In the genomic region with DNA sequence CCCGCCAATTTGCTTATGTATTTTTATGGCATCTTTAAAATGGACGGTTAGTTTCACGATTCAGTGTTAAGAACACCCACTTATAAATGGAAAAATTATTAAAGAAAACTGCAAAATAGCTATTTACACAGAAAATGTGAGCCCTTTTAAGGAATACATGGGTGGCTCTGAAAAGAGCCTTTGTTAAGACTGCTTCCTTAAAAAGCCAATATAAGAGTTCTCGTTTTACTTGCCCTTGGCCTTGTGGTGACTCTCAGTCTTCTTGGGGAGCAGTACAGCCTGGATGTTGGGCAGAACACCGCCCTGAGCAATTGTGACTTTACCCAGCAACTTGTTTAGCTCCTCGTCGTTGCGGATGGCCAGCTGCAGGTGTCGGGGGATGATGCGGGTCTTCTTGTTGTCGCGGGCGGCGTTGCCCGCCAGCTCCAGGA, we compare ENCODE assay signal across 8 cellular contexts.
DNase-seq lines count a peak whose midpoint lies in the region; ATAC-seq and TF ChIP-seq lines count a peak whose summit lies in the region.

No MANE protein-coding gene starts in this region.

- POLR2A ChIA-PET in RWPE1 (lab: Yijun Ruan, JAX; ENCODE audit: low non-redundant PET), result interaction anchor here (0.5 to 3.3 kb wide), 6 partner anchors 10 to 1616 kb away, joined by 3 to 23 read pairs (median 8); a partner anchor contains a TSS

- no peaks in the 10 kb centered on the region for H3K27me3 ChIP-seq in endodermal cell (ENCODE audit: control insufficient read depth, insufficient read depth, low read length, poor library complexity, severe bottlenecking)

- no peaks in the 10 kb centered on the region for H3K9me3 Mint-ChIP-seq in endodermal cell
- H3K9me3 Mint-ChIP-seq in nephron, result no peaks in the 10 kb centered on the region

- CTCF ChIA-PET in RWPE1 (lab: Yijun Ruan, JAX), result no interaction called here

- H3K27me3 Mint-ChIP-seq in endodermal cell (ENCODE audit: insufficient read depth) (no peaks in the 10 kb centered on the region), nephron (ENCODE audit: low read depth) (no peaks in the 10 kb centered on the region)

- H3K36me3 ChIP-seq in endodermal cell (ENCODE audit: control insufficient read depth, insufficient read depth, low read length), result no peaks in the 10 kb centered on the region

- peak overlapping the region; percentile 97 for H3K27ac ChIP-seq in RWPE1
- H3K27ac ChIP-seq in endodermal cell (ENCODE audit: low read depth, low read length), result peak overlapping the region; percentile 84

- DNase-seq in RWPE1 (ENCODE audit: low spot score), result no peak
- no peak for DNase-seq in endodermal cell
- DNase-seq in GOT3 (lab: John Stamatoyannopoulos, UW), result no peak
- DNase-seq in GM20000 (ENCODE audit: low spot score), result no peak

- H3K36me3 Mint-ChIP-seq in endodermal cell (ENCODE audit: low read depth), result no peaks in the 10 kb centered on the region
- H3K36me3 Mint-ChIP-seq in nephron (ENCODE audit: low read depth), result peaks cover 5% of the 10 kb centered on the region

- 0% methylated on average over 2 to 15 of the region's 15 CpGs for WGBS in endodermal cell (ENCODE audit: insufficient coverage in 1 of 2, insufficient read length in 1 of 2), 2 experiments

- peak overlapping the region; percentile 100 for H3K27ac Mint-ChIP-seq in endodermal cell
- peak overlapping the region; percentile 97 to 99 (median 98) for H3K27ac Mint-ChIP-seq in nephron

- H3K4me3 Mint-ChIP-seq in endodermal cell (peak overlapping the region; percentile 100), nephron (peak overlapping the region; percentile 86 to 97 (median 97))

- H3K9me3 ChIP-seq in endodermal cell (ENCODE audit: control insufficient read depth, low read length), result no peaks in the 10 kb centered on the region

- peaks cover 30% of the 10 kb centered on the region for H3K4me1 Mint-ChIP-seq in endodermal cell
- peaks cover 28% of the 10 kb centered on the region for H3K4me1 Mint-ChIP-seq in nephron

- H3K4me3 ChIP-seq in endodermal cell (ENCODE audit: low read length), result peak overlapping the region; percentile 95

- TF ChIP-seq CTCF in RWPE1 (conservative IDR thresholded peaks at IDR 0.05; ENCODE audit: low read depth) (no peak), endodermal cell (conservative IDR thresholded peaks at IDR 0.05) (no peak), nephron (IDR thresholded peaks at IDR 0.05; ENCODE audit: unreplicated experiment in 3 of 3) (no peak), GM20000 (IDR thresholded peaks at IDR 0.05; ENCODE audit: extremely low read depth, missing control alignments) (no peak)

- H3K9ac ChIP-seq in endodermal cell (ENCODE audit: extremely low read depth, low read length, poor library complexity, severe bottlenecking), result peak overlapping the region; percentile 98

- ATAC-seq in GM18511 (IDR thresholded peaks at IDR 0.05; ENCODE audit: unreplicated experiment) (peak; percentile 6), HG02759 (IDR thresholded peaks at IDR 0.05; ENCODE audit: unreplicated experiment) (peak; percentile 6), GM18519 (IDR thresholded peaks at IDR 0.05; ENCODE audit: low FRiP score, unreplicated experiment) (no peak)

- peaks cover 10% of the 10 kb centered on the region for H3K4me1 ChIP-seq in endodermal cell (ENCODE audit: control insufficient read depth, insufficient read depth, low read length)
